In the genomic region with DNA sequence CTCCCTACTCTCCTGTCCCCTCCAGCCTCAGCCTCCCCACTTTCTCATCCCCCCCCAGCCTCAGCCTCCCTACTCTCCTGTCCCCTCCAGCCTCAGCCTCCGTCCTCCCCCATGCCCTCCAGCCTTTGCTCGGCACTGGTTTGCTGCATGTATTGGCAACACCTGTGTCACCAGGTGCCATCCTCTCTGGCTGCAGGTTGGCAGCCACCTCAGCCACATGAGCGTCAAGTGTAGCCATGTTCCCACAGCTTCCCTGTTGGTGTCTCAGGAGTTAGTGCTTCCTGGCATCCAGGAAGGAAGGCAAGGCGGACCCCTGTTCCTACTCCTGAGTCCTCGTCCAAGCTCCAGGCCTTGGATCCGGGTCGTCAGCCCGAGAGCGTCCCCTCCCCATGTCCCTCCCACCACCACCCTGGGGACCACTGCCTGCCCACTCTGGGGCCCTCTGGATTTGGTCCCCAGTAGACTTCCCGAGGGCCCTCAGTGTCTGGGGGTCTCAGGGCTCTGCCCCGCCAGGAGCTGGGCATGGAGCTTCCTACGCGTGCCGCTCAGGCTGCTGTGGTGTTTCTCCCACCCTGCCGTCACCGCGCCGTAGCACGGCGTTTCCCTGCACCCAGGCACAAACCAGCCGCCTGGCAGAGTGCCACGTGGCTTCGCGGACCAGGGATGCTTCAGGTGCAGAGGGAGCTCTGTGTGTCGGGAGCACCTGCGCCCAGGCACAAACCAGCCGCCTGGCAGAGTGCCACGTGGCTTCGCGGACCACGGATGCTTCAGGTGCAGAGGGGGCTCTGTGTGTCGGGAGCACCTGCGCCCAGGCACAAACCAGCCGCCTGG, we compare ENCODE assay signal across 19 cellular contexts.
DNase-seq lines count a peak whose midpoint lies in the region; ATAC-seq, FAIRE-seq and TF ChIP-seq lines count a peak whose summit lies in the region.
"Had no signal": no experiment of that assay in that cellular context is flagged by ENCODE, and none has a peak within 500 bp of the region (broad histone marks: within the 10 kb centered on the region; RNA-seq: fewer than 3 reads in every experiment).

No MANE protein-coding gene starts in this region.

- H4K20me1 ChIP-seq in K562 (replicated peaks; ENCODE audit: control insufficient read depth, insufficient read depth, low read length): no peaks in the 10 kb centered on the region
- H4K20me1 ChIP-seq in osteoblast (ENCODE audit: insufficient read depth, low read length): no peaks in the 10 kb centered on the region

- no TSS peak for BruUV-seq in K562 (replicated peaks; lab: Mats Ljungman, UMichigan)

- POLR2A ChIA-PET in activated naive CD8-positive, alpha-beta T cell treated with anti-CD3 and anti-CD28 coated beads, Interleukin-2, amount 10 ng/mL, durations not matched to agents 7 days and 5 days (lab: Charles Lee): no interaction called here
- POLR2A ChIA-PET in K562 (lab: Yijun Ruan, JAX): no interaction called here

- peaks cover 6% of the 10 kb centered on the region for H3K36me3 Mint-ChIP-seq in activated naive CD8-positive, alpha-beta T cell treated with anti-CD3 and anti-CD28 coated beads, Interleukin-2, amount 10 ng/mL, durations not matched to agents 7 days and 5 days
- peaks cover 8% of the 10 kb centered on the region for H3K36me3 Mint-ChIP-seq in activated naive CD8-positive, alpha-beta T cell treated with anti-CD3 and anti-CD28 coated beads, Interleukin-2, amount 50 U/mL, for 24 hours (ENCODE audit: low read depth)

- in situ Hi-C loops in K562 (cut with MboI): no loop called here

- TF ChIP-seq CTCF in K562 (IDR thresholded peaks at IDR 0.05 in 2 of 3, conservative IDR thresholded peaks at IDR 0.05 in 1 of 3; ENCODE audit: insufficient read depth in 2 of 3, low read depth in 1 of 3, low read length in 3 of 3): no peak
- no peak for TF ChIP-seq CTCF in osteoblast (IDR thresholded peaks at IDR 0.05; ENCODE audit: extremely low read depth, low read depth, low read length)
- TF ChIP-seq CTCF in spleen (IDR thresholded peaks at IDR 0.05 in 8 of 11, conservative IDR thresholded peaks at IDR 0.05 in 3 of 11): no peak

- FAIRE-seq in K562 (lab: Jason Lieb, UNC): no peak
- FAIRE-seq: D721Med, G401.6, GM12892, H54 had no signal

- TF ChIP-seq EP300 in K562 (IDR thresholded peaks at IDR 0.05; ENCODE audit: low read length): no peak

- H2AFZ ChIP-seq in K562 (ENCODE audit: low read depth, low read length): no peak overlapping the region
- H2AFZ ChIP-seq in osteoblast (ENCODE audit: low read length): no peak overlapping the region

- H3K36me3 ChIP-seq in K562 (ENCODE audit: control insufficient read depth, insufficient read depth, low read length) (peaks cover 28% of the 10 kb centered on the region; the same call in 2 of the 3 replicates), osteoblast (ENCODE audit: insufficient read depth, low read length) (no peaks in the 10 kb centered on the region), spleen (peaks cover 0 to 93% (median 55%) of the 10 kb centered on the region in 6 donors)

- H3K27ac ChIP-seq in K562 (ENCODE audit: extremely low read depth, low read depth, low read length): no peak overlapping the region
- H3K27ac ChIP-seq in osteoblast (ENCODE audit: low read depth, low read length): no peak overlapping the region
- H3K27ac ChIP-seq in spleen: no peak overlapping the region
- H3K27ac ChIP-seq: 22Rv1 had no signal

- no peaks in the 10 kb centered on the region for H3K27me3 ChIP-seq in K562 (ENCODE audit: control insufficient read depth in 2 of 2, insufficient read depth in 2 of 2, low read length in 2 of 2)
- H3K27me3 ChIP-seq in osteoblast (ENCODE audit: insufficient read depth, low read length): no peaks in the 10 kb centered on the region
- no peaks in the 10 kb centered on the region for H3K27me3 ChIP-seq in spleen (replicated peaks in 1 of 7)

- H3K9ac ChIP-seq in K562 (ENCODE audit: insufficient read depth in 1 of 2, low read depth in 2 of 2, low read length in 2 of 2): no peak overlapping the region

- no peak for ATAC-seq in activated naive CD8-positive, alpha-beta T cell treated with anti-CD3 and anti-CD28 coated beads, Interleukin-2, amount 10 ng/mL, durations not matched to agents 7 days and 5 days (ENCODE audit: low read depth)
- no peak for ATAC-seq in activated naive CD8-positive, alpha-beta T cell treated with anti-CD3 and anti-CD28 coated beads, Interleukin-2, amount 50 U/mL, for 24 hours
- ATAC-seq in K562 (no peak), GM21381 (IDR thresholded peaks at IDR 0.05; ENCODE audit: unreplicated experiment) (no peak), GM18520 (IDR thresholded peaks at IDR 0.05; ENCODE audit: unreplicated experiment) (no peak)
- ATAC-seq: CD8-positive, alpha-beta T cell had no signal

- no peak for TF ChIP-seq RAD21 in K562 (CRISPR knock-in tag; conservative IDR thresholded peaks at IDR 0.05 in 1 of 2, IDR thresholded peaks at IDR 0.05 in 1 of 2)

- H3K27me3 Mint-ChIP-seq in activated naive CD8-positive, alpha-beta T cell treated with anti-CD3 and anti-CD28 coated beads, Interleukin-2, amount 10 ng/mL, durations not matched to agents 7 days and 5 days: no peaks in the 10 kb centered on the region
- no peaks in the 10 kb centered on the region for H3K27me3 Mint-ChIP-seq in activated naive CD8-positive, alpha-beta T cell treated with anti-CD3 and anti-CD28 coated beads, Interleukin-2, amount 50 U/mL, for 24 hours

- DNase-seq in activated naive CD8-positive, alpha-beta T cell treated with anti-CD3 and anti-CD28 coated beads, Interleukin-2, amount 10 ng/mL, durations not matched to agents 7 days and 5 days: peak; percentile 18
- no peak for DNase-seq in activated naive CD8-positive, alpha-beta T cell treated with anti-CD3 and anti-CD28 coated beads, Interleukin-2, amount 50 U/mL, for 24 hours
- DNase-seq in K562 (ENCODE audit: extremely low read depth in 1 of 4, low spot score in 3 of 4) (no peak), osteoblast (ENCODE audit: insufficient read length, low spot score, missing footprints) (peak; percentile 76), spleen (peak; percentile 63), NCI-H1436 treated with DMSO at 0.1 percent for 48 hours (lab: John Stamatoyannopoulos, UW) (no peak)
- DNase-seq: CD8-positive, alpha-beta T cell; COR-L47; DMS153; DMS79 treated with DMSO at 0.1 percent for 48 hours; EL had no signal

- H3K9me3 Mint-ChIP-seq in activated naive CD8-positive, alpha-beta T cell treated with anti-CD3 and anti-CD28 coated beads, Interleukin-2, amount 10 ng/mL, durations not matched to agents 7 days and 5 days: no peaks in the 10 kb centered on the region
- no peaks in the 10 kb centered on the region for H3K9me3 Mint-ChIP-seq in activated naive CD8-positive, alpha-beta T cell treated with anti-CD3 and anti-CD28 coated beads, Interleukin-2, amount 50 U/mL, for 24 hours
- H3K9me3 Mint-ChIP-seq: CD8-positive, alpha-beta T cell had no signal

- H3K4me1 ChIP-seq in K562 (replicated peaks in 1 of 2; ENCODE audit: control insufficient read depth in 2 of 2, insufficient read depth in 2 of 2, low read length in 2 of 2): no peaks in the 10 kb centered on the region; a peak in 1 of 5 replicates
- H3K4me1 ChIP-seq in osteoblast (ENCODE audit: insufficient read depth, low read length): no peaks in the 10 kb centered on the region
- H3K4me1 ChIP-seq in spleen: no peaks in the 10 kb centered on the region

- no peaks in the 10 kb centered on the region for H3K9me1 ChIP-seq in K562 (ENCODE audit: control insufficient read depth, insufficient read depth, low read length)

- H3K4me2 ChIP-seq in K562 (ENCODE audit: insufficient read depth, low read length) (no peak overlapping the region), osteoblast (ENCODE audit: insufficient read depth, low read length) (no peak overlapping the region)

- H3K4me1 Mint-ChIP-seq in activated naive CD8-positive, alpha-beta T cell treated with anti-CD3 and anti-CD28 coated beads, Interleukin-2, amount 10 ng/mL, durations not matched to agents 7 days and 5 days: no peaks in the 10 kb centered on the region
- no peaks in the 10 kb centered on the region for H3K4me1 Mint-ChIP-seq in activated naive CD8-positive, alpha-beta T cell treated with anti-CD3 and anti-CD28 coated beads, Interleukin-2, amount 50 U/mL, for 24 hours
- H3K4me1 Mint-ChIP-seq: CD14-positive monocyte had no signal

- intact Hi-C loops in K562 (cut with micrococcal nuclease) (no loop called here), spleen (cut with DNase I; ENCODE audit: low total_unique reads) (no loop called here)

- H3K4me3 ChIP-seq in K562 (no peak overlapping the region), osteoblast (ENCODE audit: insufficient read depth, low read length) (no peak overlapping the region), spleen (no peak overlapping the region)

- no peak overlapping the region for H3K4me3 Mint-ChIP-seq in activated naive CD8-positive, alpha-beta T cell treated with anti-CD3 and anti-CD28 coated beads, Interleukin-2, amount 10 ng/mL, durations not matched to agents 7 days and 5 days
- H3K4me3 Mint-ChIP-seq in activated naive CD8-positive, alpha-beta T cell treated with anti-CD3 and anti-CD28 coated beads, Interleukin-2, amount 50 U/mL, for 24 hours: no peak overlapping the region
- H3K4me3 Mint-ChIP-seq: CD14-positive monocyte; CD8-positive, alpha-beta T cell had no signal

- H3K9me3 ChIP-seq in K562 (replicated peaks; ENCODE audit: control insufficient read depth, insufficient read depth, low read depth, low read length) (0 out of 2 replicates have a peak, but pooled peaks cover 2% of the 10 kb centered on the region), osteoblast (ENCODE audit: low read depth, low read length) (no peaks in the 10 kb centered on the region), spleen (no peaks in the 10 kb centered on the region)

- CTCF ChIA-PET in K562 (lab: Yijun Ruan, JAX; ENCODE audit: low intra/inter-chr PET ratio): no interaction called here

- 94% methylated on average over 9 of the region's 34 CpGs for WGBS in K562 (ENCODE audit: insufficient coverage, low coverage, missing lambda C conversion rate)
- WGBS in spleen, 5 donors: 92 to 98% (median 95%) methylated on average over 16 to 34 of the region's 34 CpGs

- no peak overlapping the region for H3K27ac Mint-ChIP-seq in activated naive CD8-positive, alpha-beta T cell treated with anti-CD3 and anti-CD28 coated beads, Interleukin-2, amount 10 ng/mL, durations not matched to agents 7 days and 5 days
- no peak overlapping the region for H3K27ac Mint-ChIP-seq in activated naive CD8-positive, alpha-beta T cell treated with anti-CD3 and anti-CD28 coated beads, Interleukin-2, amount 50 U/mL, for 24 hours
- H3K27ac Mint-ChIP-seq: CD8-positive, alpha-beta T cell had no signal

- no peak for TF ChIP-seq POLR2A in K562 (conservative IDR thresholded peaks at IDR 0.05)
- no peak for TF ChIP-seq POLR2A in spleen (IDR thresholded peaks at IDR 0.05)

- H3K79me2 ChIP-seq in K562 (ENCODE audit: control insufficient read depth, insufficient read depth, low read length): no peaks in the 10 kb centered on the region
- no peaks in the 10 kb centered on the region for H3K79me2 ChIP-seq in osteoblast (ENCODE audit: insufficient read depth, low read length)

Comparison
In these comparisons a context has a peak if more than half of its experiments do, and no peak if none do; other contexts are left out.
1. DNase-seq: peak in activated naive CD8-positive, alpha-beta T cell treated with anti-CD3 and anti-CD28 coated beads, Interleukin-2, amount 10 ng/mL, durations not matched to agents 7 days and 5 days (single experiment), osteoblast (single experiment) and spleen (single experiment); none in activated naive CD8-positive, alpha-beta T cell treated with anti-CD3 and anti-CD28 coated beads, Interleukin-2, amount 50 U/mL, for 24 hours (single experiment), K562 (0 of 4) and NCI-H1436 treated with DMSO at 0.1 percent for 48 hours (single experiment).